Comparison of ENCODE assay signal across 29 cellular contexts in genomic region chr5:118435131-118435530, GRCh38.
"Had no signal": no experiment of that assay in that cellular context is flagged by ENCODE, and none has a peak within 500 bp of the region (broad histone marks: within the 10 kb centered on the region; RNA-seq: fewer than 3 reads in every experiment).

No MANE protein-coding gene starts in this region.

- H3K27ac ChIP-seq: body of pancreas, esophagus squamous epithelium, heart left ventricle, WERI-Rb-1 had no signal

- H3K4me1 ChIP-seq: body of pancreas, esophagus squamous epithelium had no signal

- DNase-seq: activated B cell treated with CpG ODN at 0.5 μM for 24 hours; activated CD4-positive, alpha-beta T cell treated with anti-CD3 and anti-CD28 coated beads for 48 hours; activated CD4-positive, alpha-beta T cell treated with anti-CD3 and anti-CD28 coated beads, Interleukin-2, amount 50 U/mL, for 1 hour; activated CD4-positive, alpha-beta T cell treated with anti-CD3 and anti-CD28 coated beads, Interleukin-2, amount 50 U/mL, for 48 hours; activated CD8-positive, alpha-beta memory T cell treated with anti-CD3 and anti-CD28 coated beads for 24 hours; activated CD8-positive, alpha-beta T cell treated with anti-CD3 and anti-CD28 coated beads for 36 hours; activated effector memory CD4-positive, alpha-beta T cell treated with Interleukin-2 at 50 U/mL for 16 hours; activated gamma-delta T cell treated with Interleukin-2 at 50 U/mL for 16 hours; activated naive CD4-positive, alpha-beta T cell treated with anti-CD3 and anti-CD28 coated beads, Interleukin-2, amount 50 U/mL, for 16 hours; activated naive CD4-positive, alpha-beta T cell treated with Interleukin-2 at 50 U/mL for 16 hours; activated T-cell treated with anti-CD3 and anti-CD28 coated beads, Interleukin-2, amount 50 U/mL, for 4 hours; amniotic stem cell; anterior cingulate cortex; body of pancreas; caudate nucleus; cortex of kidney; dermis blood vessel endothelial cell; effector CD4-positive, alpha-beta T cell; effector memory CD8-positive, alpha-beta T cell; erythroblast; esophagus squamous epithelium; foreskin melanocyte; glutamatergic neuron; heart left ventricle; T-cell; T1000; WERI-Rb-1 had no signal

- H3K4me3 ChIP-seq: body of pancreas, esophagus squamous epithelium, heart left ventricle had no signal

- H3K9me3 ChIP-seq: body of pancreas, esophagus squamous epithelium, heart left ventricle had no signal

- H3K27me3 ChIP-seq: body of pancreas, esophagus squamous epithelium, heart left ventricle had no signal

- ATAC-seq: activated CD4-positive, CD25-positive, alpha-beta regulatory T cell treated with anti-CD3 and anti-CD28 coated beads, Interleukin-2, amount 50 U/mL, for 24 hours; activated CD8-positive, alpha-beta T cell treated with anti-CD3 and anti-CD28 coated beads for 36 hours; activated T-cell treated with anti-CD3 and anti-CD28 coated beads, Interleukin-2, amount 50 U/mL, for 4 hours; activated T-helper 17 cell treated with anti-CD3 and anti-CD28 coated beads, Interleukin-2, amount 50 U/mL, for 72 hours; body of pancreas; effector memory CD8-positive, alpha-beta T cell; T-cell had no signal
